8 cellular contexts compared by ENCODE assay signal in the genomic region with DNA sequence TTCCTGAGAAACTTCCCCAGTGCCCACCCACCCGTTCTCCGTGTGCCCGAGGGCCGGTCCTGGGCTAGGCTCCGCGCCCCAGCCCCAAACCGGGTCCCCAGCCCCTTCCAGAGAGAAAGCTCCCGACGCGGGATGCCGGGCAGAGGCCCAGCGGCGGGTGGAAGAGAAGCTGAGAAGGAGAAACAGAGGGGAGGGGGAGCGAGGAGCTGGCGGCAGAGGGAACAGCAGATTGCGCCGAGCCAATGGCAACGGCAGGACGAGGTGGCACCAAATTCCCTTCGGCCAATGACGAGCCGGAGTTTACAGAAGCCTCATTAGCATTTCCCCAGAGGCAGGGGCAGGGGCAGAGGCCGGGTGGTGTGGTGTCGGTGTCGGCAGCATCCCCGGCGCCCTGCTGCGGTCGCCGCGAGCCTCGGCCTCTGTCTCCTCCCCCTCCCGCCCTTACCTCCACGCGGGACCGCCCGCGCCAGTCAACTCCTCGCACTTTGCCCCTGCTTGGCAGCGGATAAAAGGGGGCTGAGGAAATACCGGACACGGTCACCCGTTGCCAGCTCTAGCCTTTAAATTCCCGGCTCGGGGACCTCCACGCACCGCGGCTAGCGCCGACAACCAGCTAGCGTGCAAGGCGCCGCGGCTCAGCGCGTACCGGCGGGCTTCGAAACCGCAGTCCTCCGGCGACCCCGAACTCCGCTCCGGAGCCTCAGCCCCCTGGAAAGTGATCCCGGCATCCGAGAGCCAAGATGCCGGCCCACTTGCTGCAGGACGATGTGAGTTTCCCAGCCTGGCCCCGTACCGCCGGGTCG. TPM values are rescaled to one million over a fixed set of nuclear protein-coding genes. Genes with fewer than 3 reads are reported as not detected.
A peak's percentile ranks its signal among the peaks of the same experiment; 100 is the strongest.
DNase-seq lines count a peak whose midpoint lies in the region; ATAC-seq and TF ChIP-seq lines count a peak whose summit lies in the region.

A gene (plus strand): TSS at position 469 of the 803 bp plus-strand sequence. CDS start 272 bp downstream, at position 741.

- peak within 1 kb of the TSS; percentile 97 for H3K4me3 Mint-ChIP-seq in activated CD4-positive, alpha-beta T cell treated with anti-CD3 and anti-CD28 coated beads, Interleukin-2, amount 10 ng/mL, durations not matched to agents 24 days and 14 days

- intact Hi-C loops in activated CD4-positive, alpha-beta T cell treated with anti-CD3 and anti-CD28 coated beads, Interleukin-2, amount 10 ng/mL, durations not matched to agents 24 days and 14 days (cut with micrococcal nuclease): loop anchor here (1.0 to 10.0 kb wide), 4 partner anchors 24 to 568 kb away; a partner anchor contains a TSS

- peak within 1 kb of the TSS; percentile 97 for H3K4me2 ChIP-seq in BLaER1

- H3K27ac Mint-ChIP-seq in activated CD4-positive, alpha-beta T cell treated with anti-CD3 and anti-CD28 coated beads, Interleukin-2, amount 10 ng/mL, durations not matched to agents 24 days and 14 days: peak within 1 kb of the TSS; percentile 94

- H3K27me3 Mint-ChIP-seq in activated CD4-positive, alpha-beta T cell treated with anti-CD3 and anti-CD28 coated beads, Interleukin-2, amount 10 ng/mL, durations not matched to agents 24 days and 14 days: no peaks in the 10 kb centered on the region

- H3K9me3 Mint-ChIP-seq in activated CD4-positive, alpha-beta T cell treated with anti-CD3 and anti-CD28 coated beads, Interleukin-2, amount 10 ng/mL, durations not matched to agents 24 days and 14 days: no peaks in the 10 kb centered on the region

- H3K36me3 ChIP-seq in BLaER1: peaks cover 37% of the 10 kb centered on the region

- H3K4me1 ChIP-seq in BLaER1: peaks cover 51% of the 10 kb centered on the region

- peaks cover 47% of the 10 kb centered on the region for H3K36me3 Mint-ChIP-seq in activated CD4-positive, alpha-beta T cell treated with anti-CD3 and anti-CD28 coated beads, Interleukin-2, amount 10 ng/mL, durations not matched to agents 24 days and 14 days (ENCODE audit: low read depth)

- H3K4me1 Mint-ChIP-seq in activated CD4-positive, alpha-beta T cell treated with anti-CD3 and anti-CD28 coated beads, Interleukin-2, amount 10 ng/mL, durations not matched to agents 24 days and 14 days: peaks cover 58% of the 10 kb centered on the region

- H3K9ac ChIP-seq in BLaER1: peak within 1 kb of the TSS; percentile 97

- DNase-seq in NCI-H526 treated with DMSO at 0.1 percent for 48 hours (lab: John Stamatoyannopoulos, UW) (peak; percentile 92), coronary artery (ENCODE audit: low spot score) (peak; percentile 81), left kidney (ENCODE audit: low read depth, low spot score) (peak; percentile 97)
- DNase-seq in activated CD4-positive, alpha-beta T cell treated with anti-CD3 and anti-CD28 coated beads, Interleukin-2, amount 10 ng/mL, durations not matched to agents 24 days and 14 days: peak; percentile 97
- DNase-seq in stimulated activated CD4-positive, alpha-beta T cell treated with anti-CD3 and anti-CD28 coated beads, Interleukin-1b, Interleukin-23, amount 100 ng/mL, for 48 hours: peak; percentile 90

- peaks cover 40% of the 10 kb centered on the region for H4K20me1 ChIP-seq in BLaER1

- ATAC-seq in GM19351 (IDR thresholded peaks at IDR 0.05; ENCODE audit: unreplicated experiment) (peak; percentile 86), HG03520 (IDR thresholded peaks at IDR 0.05; ENCODE audit: unreplicated experiment) (peak; percentile 83)

- H3K27ac ChIP-seq in BLaER1 (peak within 1 kb of the TSS; percentile 93), coronary artery (peak within 1 kb of the TSS in 1 of 2 donors; percentile 54)

- H3K4me3 ChIP-seq in BLaER1 (peak within 1 kb of the TSS; percentile 95), coronary artery (peak within 1 kb of the TSS; percentile 75)

- TF ChIP-seq CTCF in coronary artery (IDR thresholded peaks at IDR 0.05): no peak

- no peaks in the 10 kb centered on the region for H3K9me3 ChIP-seq in BLaER1

- no peaks in the 10 kb centered on the region for H3K27me3 ChIP-seq in BLaER1

RNA-seq across cellular contexts. Expression of the gene that starts here (rescaled TPM):
- 252 and 256 TPM in 2 replicates for total RNA-seq in activated CD4-positive, alpha-beta T cell treated with anti-CD3 and anti-CD28 coated beads, Interleukin-2, amount 10 ng/mL, durations not matched to agents 24 days and 14 days
